Comparison of ENCODE assay signal across 14 cellular contexts in genomic region chr22:32518848-32519247, GRCh38. TPM values are rescaled to one million over a fixed set of nuclear protein-coding genes. Genes with fewer than 3 reads are reported as not detected.
DNase-seq lines count a peak whose midpoint lies in the region; ATAC-seq and TF ChIP-seq lines count a peak whose summit lies in the region.
"Had no signal": no experiment of that assay in that cellular context is flagged by ENCODE, and none has a peak within 500 bp of the region (broad histone marks: within the 10 kb centered on the region; RNA-seq: fewer than 3 reads in every experiment).

No MANE protein-coding gene starts in this region.

- H3K4me1 Mint-ChIP-seq in activated CD4-positive, alpha-beta T cell treated with anti-CD3 and anti-CD28 coated beads for 36 hours: no peaks in the 10 kb centered on the region
- H3K4me1 Mint-ChIP-seq in activated CD4-positive, alpha-beta T cell treated with anti-CD3 and anti-CD28 coated beads, Interleukin-2, amount 10 ng/mL, durations not matched to agents 24 days and 14 days: no peaks in the 10 kb centered on the region
- no peaks in the 10 kb centered on the region for H3K4me1 Mint-ChIP-seq in activated T-helper 17 cell treated with anti-CD3 and anti-CD28 coated beads, Interleukin-2, amount 50 U/mL, for 72 hours
- H3K4me1 Mint-ChIP-seq: activated naive CD8-positive, alpha-beta T cell treated with anti-CD3 and anti-CD28 coated beads, Interleukin-2, amount 50 U/mL, for 24 hours; CD4-positive, alpha-beta memory T cell had no signal

- intact Hi-C loops in activated CD4-positive, alpha-beta T cell treated with anti-CD3 and anti-CD28 coated beads for 36 hours (cut with DNase I, micrococcal nuclease): no loop called here
- intact Hi-C loops in activated CD4-positive, alpha-beta T cell treated with anti-CD3 and anti-CD28 coated beads, Interleukin-2, amount 10 ng/mL, durations not matched to agents 24 days and 14 days (cut with micrococcal nuclease): no loop called here

- H3K9me3 ChIP-seq in osteoblast (ENCODE audit: low read depth, low read length): no peaks in the 10 kb centered on the region

- POLR2A ChIA-PET in activated CD4-positive, alpha-beta T cell treated with anti-CD3 and anti-CD28 coated beads for 36 hours (lab: Charles Lee): no interaction called here

- H3K36me3 ChIP-seq in KMS-11 (ENCODE audit: insufficient read depth): no peaks in the 10 kb centered on the region
- H3K36me3 ChIP-seq in osteoblast (ENCODE audit: insufficient read depth, low read length): no peaks in the 10 kb centered on the region

- no peak overlapping the region for H3K27ac Mint-ChIP-seq in activated CD4-positive, alpha-beta T cell treated with anti-CD3 and anti-CD28 coated beads for 36 hours
- H3K27ac Mint-ChIP-seq in activated CD4-positive, alpha-beta T cell treated with anti-CD3 and anti-CD28 coated beads, Interleukin-2, amount 10 ng/mL, durations not matched to agents 24 days and 14 days: no peak overlapping the region
- no peak overlapping the region for H3K27ac Mint-ChIP-seq in activated T-helper 17 cell treated with anti-CD3 and anti-CD28 coated beads, Interleukin-2, amount 50 U/mL, for 72 hours
- H3K27ac Mint-ChIP-seq: activated naive CD8-positive, alpha-beta T cell treated with anti-CD3 and anti-CD28 coated beads, Interleukin-2, amount 50 U/mL, for 24 hours; CD4-positive, alpha-beta memory T cell had no signal

- no peak overlapping the region for H3K4me3 Mint-ChIP-seq in activated CD4-positive, alpha-beta T cell treated with anti-CD3 and anti-CD28 coated beads for 36 hours
- no peak overlapping the region for H3K4me3 Mint-ChIP-seq in activated CD4-positive, alpha-beta T cell treated with anti-CD3 and anti-CD28 coated beads, Interleukin-2, amount 10 ng/mL, durations not matched to agents 24 days and 14 days
- no peak overlapping the region for H3K4me3 Mint-ChIP-seq in activated T-helper 17 cell treated with anti-CD3 and anti-CD28 coated beads, Interleukin-2, amount 50 U/mL, for 72 hours
- H3K4me3 Mint-ChIP-seq: activated naive CD8-positive, alpha-beta T cell treated with anti-CD3 and anti-CD28 coated beads, Interleukin-2, amount 50 U/mL, for 24 hours; CD4-positive, alpha-beta memory T cell had no signal

- CTCF ChIA-PET in activated CD4-positive, alpha-beta T cell treated with anti-CD3 and anti-CD28 coated beads for 36 hours (lab: Charles Lee): interaction anchor here (0.7 to 0.9 kb wide), 2 partner anchors 9 to 18 kb away, joined by 3 to 6 read pairs; no protein-coding TSS in a partner anchor

- H3K27me3 Mint-ChIP-seq in activated CD4-positive, alpha-beta T cell treated with anti-CD3 and anti-CD28 coated beads for 36 hours: no peaks in the 10 kb centered on the region
- H3K27me3 Mint-ChIP-seq in activated CD4-positive, alpha-beta T cell treated with anti-CD3 and anti-CD28 coated beads, Interleukin-2, amount 10 ng/mL, durations not matched to agents 24 days and 14 days: no peaks in the 10 kb centered on the region
- H3K27me3 Mint-ChIP-seq in activated T-helper 17 cell treated with anti-CD3 and anti-CD28 coated beads, Interleukin-2, amount 50 U/mL, for 72 hours: no peaks in the 10 kb centered on the region
- H3K27me3 Mint-ChIP-seq: activated naive CD8-positive, alpha-beta T cell treated with anti-CD3 and anti-CD28 coated beads, Interleukin-2, amount 50 U/mL, for 24 hours; CD4-positive, alpha-beta memory T cell had no signal

- H3K27me3 ChIP-seq in KMS-11 (ENCODE audit: insufficient read depth, low read depth): no peaks in the 10 kb centered on the region
- H3K27me3 ChIP-seq in osteoblast (ENCODE audit: insufficient read depth, low read length): peaks cover 3% of the 10 kb centered on the region

- H3K9me3 Mint-ChIP-seq in activated CD4-positive, alpha-beta T cell treated with anti-CD3 and anti-CD28 coated beads for 36 hours (ENCODE audit: low read depth): no peaks in the 10 kb centered on the region
- H3K9me3 Mint-ChIP-seq in activated CD4-positive, alpha-beta T cell treated with anti-CD3 and anti-CD28 coated beads, Interleukin-2, amount 10 ng/mL, durations not matched to agents 24 days and 14 days: no peaks in the 10 kb centered on the region
- H3K9me3 Mint-ChIP-seq in activated T-helper 17 cell treated with anti-CD3 and anti-CD28 coated beads, Interleukin-2, amount 50 U/mL, for 72 hours: no peaks in the 10 kb centered on the region
- H3K9me3 Mint-ChIP-seq: activated naive CD8-positive, alpha-beta T cell treated with anti-CD3 and anti-CD28 coated beads, Interleukin-2, amount 50 U/mL, for 24 hours had no signal

- ATAC-seq in activated CD4-positive, alpha-beta T cell treated with anti-CD3 and anti-CD28 coated beads for 36 hours: no peak
- ATAC-seq in activated T-helper 17 cell treated with anti-CD3 and anti-CD28 coated beads, Interleukin-2, amount 50 U/mL, for 72 hours (replicated peaks): peak; percentile 46
- ATAC-seq: activated naive CD8-positive, alpha-beta T cell treated with anti-CD3 and anti-CD28 coated beads, Interleukin-2, amount 50 U/mL, for 24 hours had no signal

- H3K4me1 ChIP-seq in KMS-11 (ENCODE audit: low read depth, poor library complexity, severe bottlenecking) (no peaks in the 10 kb centered on the region), osteoblast (ENCODE audit: insufficient read depth, low read length) (no peaks in the 10 kb centered on the region)

- H3K4me2 ChIP-seq in KMS-11: no peak overlapping the region
- H3K4me2 ChIP-seq in osteoblast (ENCODE audit: insufficient read depth, low read length): no peak overlapping the region

- H3K4me3 ChIP-seq in KMS-11 (IDR thresholded peaks at IDR 0.05; ENCODE audit: insufficient read depth, low read depth, low read length) (no peak overlapping the region), osteoblast (ENCODE audit: insufficient read depth, low read length) (no peak overlapping the region)

- peak; percentile 24 for DNase-seq in activated CD4-positive, alpha-beta T cell treated with anti-CD3 and anti-CD28 coated beads for 36 hours
- no peak for DNase-seq in activated CD4-positive, alpha-beta T cell treated with anti-CD3 and anti-CD28 coated beads, Interleukin-2, amount 10 ng/mL, durations not matched to agents 24 days and 14 days
- DNase-seq in osteoblast (ENCODE audit: insufficient read length, low spot score, missing footprints) (no peak), SHP77 treated with DMSO at 0.1 percent for 48 hours (lab: John Stamatoyannopoulos, UW) (no peak), NCI-H128 (lab: John Stamatoyannopoulos, UW; ENCODE audit: unreplicated experiment) (no peak)
- DNase-seq in activated CD8-positive, alpha-beta memory T cell treated with anti-CD3 and anti-CD28 coated beads for 24 hours: no peak
- DNase-seq: activated naive CD8-positive, alpha-beta T cell treated with anti-CD3 and anti-CD28 coated beads, Interleukin-2, amount 50 U/mL, for 24 hours; CD4-positive, alpha-beta memory T cell; NCI-H1092; stimulated activated CD4-positive, alpha-beta T cell treated with anti-CD3 and anti-CD28 coated beads, Interleukin-2, amount 100 ng/mL, for 48 hours had no signal

- no peaks in the 10 kb centered on the region for H3K79me2 ChIP-seq in KMS-11 (ENCODE audit: insufficient read depth, low read depth)
- H3K79me2 ChIP-seq in osteoblast (ENCODE audit: insufficient read depth, low read length): no peaks in the 10 kb centered on the region

- no peak overlapping the region for H2AFZ ChIP-seq in KMS-11 (ENCODE audit: low read depth)
- H2AFZ ChIP-seq in osteoblast (ENCODE audit: low read length): no peak overlapping the region

- H3K36me3 Mint-ChIP-seq in activated CD4-positive, alpha-beta T cell treated with anti-CD3 and anti-CD28 coated beads for 36 hours (ENCODE audit: low read depth): no peaks in the 10 kb centered on the region
- no peaks in the 10 kb centered on the region for H3K36me3 Mint-ChIP-seq in activated CD4-positive, alpha-beta T cell treated with anti-CD3 and anti-CD28 coated beads, Interleukin-2, amount 10 ng/mL, durations not matched to agents 24 days and 14 days (ENCODE audit: low read depth)
- H3K36me3 Mint-ChIP-seq in activated T-helper 17 cell treated with anti-CD3 and anti-CD28 coated beads, Interleukin-2, amount 50 U/mL, for 72 hours (ENCODE audit: low read depth): no peaks in the 10 kb centered on the region
- H3K36me3 Mint-ChIP-seq: CD4-positive, alpha-beta memory T cell had no signal

- no peak overlapping the region for H3K27ac ChIP-seq in KMS-11
- H3K27ac ChIP-seq in osteoblast (ENCODE audit: low read depth, low read length): no peak overlapping the region
- H3K27ac ChIP-seq: RWPE1 had no signal

- TF ChIP-seq CTCF in KMS-11 (conservative IDR thresholded peaks at IDR 0.05; ENCODE audit: low read depth, low read length): peak; percentile 34; the same call in 1 of the 2 replicates
- peak; percentile 29 for TF ChIP-seq CTCF in osteoblast (IDR thresholded peaks at IDR 0.05; ENCODE audit: extremely low read depth, low read depth, low read length)

- no peak overlapping the region for H3K9ac ChIP-seq in KMS-11

- H4K20me1 ChIP-seq in KMS-11 (ENCODE audit: insufficient read depth) (no peaks in the 10 kb centered on the region), osteoblast (ENCODE audit: insufficient read depth, low read length) (no peaks in the 10 kb centered on the region)

RNA-seq across cellular contexts. Expression of gene FBXO7, which starts 44.2 kb away (rescaled TPM):
- total RNA-seq in activated CD4-positive, alpha-beta T cell treated with anti-CD3 and anti-CD28 coated beads for 36 hours: 10 to 100 TPM; 81.3 to 85.6 TPM
- total RNA-seq in activated CD4-positive, alpha-beta T cell treated with anti-CD3 and anti-CD28 coated beads, Interleukin-2, amount 10 ng/mL, durations not matched to agents 24 days and 14 days: 95.6 and 96.5 TPM in 2 replicates
- total RNA-seq in activated T-helper 17 cell treated with anti-CD3 and anti-CD28 coated beads, Interleukin-2, amount 50 U/mL, for 72 hours: 10 to 100 TPM; 76.4 to 79.8 TPM
- total RNA-seq in osteoblast: 72.2 and 80.0 TPM in 2 replicates

RNA-seq across cellular contexts. Expression of gene BPIFC, which starts 54.6 kb away (rescaled TPM):
- not detected for total RNA-seq in activated CD4-positive, alpha-beta T cell treated with anti-CD3 and anti-CD28 coated beads for 36 hours
- not detected in 2 replicates for total RNA-seq in activated CD4-positive, alpha-beta T cell treated with anti-CD3 and anti-CD28 coated beads, Interleukin-2, amount 10 ng/mL, durations not matched to agents 24 days and 14 days
- total RNA-seq in activated T-helper 17 cell treated with anti-CD3 and anti-CD28 coated beads, Interleukin-2, amount 50 U/mL, for 72 hours: not detected
- total RNA-seq in osteoblast: not detected in 2 replicates
- total RNA-seq: CD4-positive, alpha-beta memory T cell; endothelial cell of umbilical vein had no signal
